9 cellular contexts compared by ENCODE assay signal in the genomic region with DNA sequence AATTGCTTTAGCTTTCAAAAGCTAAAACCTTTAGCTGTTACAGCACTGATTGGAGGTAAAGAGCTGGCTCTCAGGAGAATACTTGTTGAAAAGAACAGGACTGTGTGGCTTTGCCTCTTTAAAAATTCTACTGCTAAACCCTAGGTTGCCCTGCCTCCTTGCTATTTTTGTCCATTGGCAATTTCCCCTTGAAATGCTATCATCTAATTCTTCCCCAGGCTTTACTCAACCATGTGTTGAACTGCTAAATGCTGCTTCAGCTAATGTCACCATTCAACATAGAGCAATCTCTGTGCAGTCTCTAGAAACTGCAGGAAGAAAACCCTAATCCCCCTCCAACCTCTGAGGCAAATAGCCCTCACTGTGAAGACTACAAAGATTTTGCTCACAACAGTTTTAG.
"Had no signal": no experiment of that assay in that cellular context is flagged by ENCODE, and none has a peak within 500 bp of the region (broad histone marks: within the 10 kb centered on the region; RNA-seq: fewer than 3 reads in every experiment).

No MANE protein-coding gene starts in this region.

- FAIRE-seq: HTR-8/SVneo, K562 had no signal

- H3K4me1 Mint-ChIP-seq: GM23338 had no signal

- H3K4me3 Mint-ChIP-seq: GM23338, HFFc6 had no signal

- H3K27ac Mint-ChIP-seq: GM23338, HFFc6 had no signal

- H3K4me2 ChIP-seq: GM23338 had no signal

- ATAC-seq: GM23338, HCT116, K562 had no signal

- DNase-seq: H7, HFFc6, IMR-90, KG1 had no signal

- H3K9me3 ChIP-seq: HAP-1 had no signal

- H3K9me3 Mint-ChIP-seq: GM23338, HFFc6 had no signal

- H3K4me3 ChIP-seq: GM23338, HAP-1, K562 had no signal

- H3K36me3 ChIP-seq: HAP-1 had no signal
